In the genomic region with DNA sequence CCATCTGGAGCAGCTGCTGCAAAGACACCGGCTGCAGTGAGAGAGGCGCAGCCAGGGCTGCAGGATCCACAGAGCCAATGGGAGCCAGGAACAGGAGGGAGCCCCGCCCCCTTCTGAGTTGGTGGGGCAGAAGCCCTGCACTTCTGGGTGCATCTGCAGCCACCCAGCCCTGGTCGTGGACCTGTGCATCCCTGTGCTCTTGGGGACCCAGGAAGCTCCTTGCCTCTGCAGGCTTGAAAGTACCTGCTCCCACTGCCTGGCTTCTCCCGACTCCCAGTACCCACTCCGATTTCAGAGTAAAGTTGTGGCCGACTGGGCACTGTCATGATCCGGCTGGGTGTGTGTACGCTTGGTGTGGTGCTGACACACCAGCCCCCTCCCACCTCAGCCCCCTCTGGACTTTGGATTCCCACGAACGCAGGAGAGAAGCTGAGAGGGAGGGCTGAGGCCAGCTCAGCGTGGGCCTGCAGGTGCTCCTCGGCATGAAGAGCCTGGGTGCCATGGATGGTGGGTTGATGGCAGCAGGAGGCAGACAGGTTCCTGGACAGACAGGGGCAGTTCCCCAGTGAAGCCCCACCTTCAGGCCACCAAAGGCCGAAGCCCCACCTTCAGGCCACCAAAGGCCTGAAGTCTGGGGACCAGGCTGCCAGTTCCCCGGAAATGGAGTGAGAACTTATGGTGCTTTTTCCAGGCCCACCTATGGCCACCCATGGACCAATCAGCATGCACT, we compare ENCODE assay signal across 1 cellular context.
TF ChIP-seq lines count a peak whose summit lies in the region.

No MANE protein-coding gene starts in this region.

TF ChIP-seq in GM23338, 12 proteins besides CTCF, POLR2A, EP300 and RAD21 (continued from another document):
- TF ChIP-seq, protein P1, sequence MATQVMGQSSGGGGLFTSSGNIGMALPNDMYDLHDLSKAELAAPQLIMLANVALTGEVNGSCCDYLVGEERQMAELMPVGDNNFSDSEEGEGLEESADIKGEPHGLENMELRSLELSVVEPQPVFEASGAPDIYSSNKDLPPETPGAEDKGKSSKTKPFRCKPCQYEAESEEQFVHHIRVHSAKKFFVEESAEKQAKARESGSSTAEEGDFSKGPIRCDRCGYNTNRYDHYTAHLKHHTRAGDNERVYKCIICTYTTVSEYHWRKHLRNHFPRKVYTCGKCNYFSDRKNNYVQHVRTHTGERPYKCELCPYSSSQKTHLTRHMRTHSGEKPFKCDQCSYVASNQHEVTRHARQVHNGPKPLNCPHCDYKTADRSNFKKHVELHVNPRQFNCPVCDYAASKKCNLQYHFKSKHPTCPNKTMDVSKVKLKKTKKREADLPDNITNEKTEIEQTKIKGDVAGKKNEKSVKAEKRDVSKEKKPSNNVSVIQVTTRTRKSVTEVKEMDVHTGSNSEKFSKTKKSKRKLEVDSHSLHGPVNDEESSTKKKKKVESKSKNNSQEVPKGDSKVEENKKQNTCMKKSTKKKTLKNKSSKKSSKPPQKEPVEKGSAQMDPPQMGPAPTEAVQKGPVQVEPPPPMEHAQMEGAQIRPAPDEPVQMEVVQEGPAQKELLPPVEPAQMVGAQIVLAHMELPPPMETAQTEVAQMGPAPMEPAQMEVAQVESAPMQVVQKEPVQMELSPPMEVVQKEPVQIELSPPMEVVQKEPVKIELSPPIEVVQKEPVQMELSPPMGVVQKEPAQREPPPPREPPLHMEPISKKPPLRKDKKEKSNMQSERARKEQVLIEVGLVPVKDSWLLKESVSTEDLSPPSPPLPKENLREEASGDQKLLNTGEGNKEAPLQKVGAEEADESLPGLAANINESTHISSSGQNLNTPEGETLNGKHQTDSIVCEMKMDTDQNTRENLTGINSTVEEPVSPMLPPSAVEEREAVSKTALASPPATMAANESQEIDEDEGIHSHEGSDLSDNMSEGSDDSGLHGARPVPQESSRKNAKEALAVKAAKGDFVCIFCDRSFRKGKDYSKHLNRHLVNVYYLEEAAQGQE (IDR thresholded peaks at IDR 0.05; ENCODE audit: unreplicated experiment): no peak
